ENCODE assay signal across 8 cellular contexts in the genomic region with DNA sequence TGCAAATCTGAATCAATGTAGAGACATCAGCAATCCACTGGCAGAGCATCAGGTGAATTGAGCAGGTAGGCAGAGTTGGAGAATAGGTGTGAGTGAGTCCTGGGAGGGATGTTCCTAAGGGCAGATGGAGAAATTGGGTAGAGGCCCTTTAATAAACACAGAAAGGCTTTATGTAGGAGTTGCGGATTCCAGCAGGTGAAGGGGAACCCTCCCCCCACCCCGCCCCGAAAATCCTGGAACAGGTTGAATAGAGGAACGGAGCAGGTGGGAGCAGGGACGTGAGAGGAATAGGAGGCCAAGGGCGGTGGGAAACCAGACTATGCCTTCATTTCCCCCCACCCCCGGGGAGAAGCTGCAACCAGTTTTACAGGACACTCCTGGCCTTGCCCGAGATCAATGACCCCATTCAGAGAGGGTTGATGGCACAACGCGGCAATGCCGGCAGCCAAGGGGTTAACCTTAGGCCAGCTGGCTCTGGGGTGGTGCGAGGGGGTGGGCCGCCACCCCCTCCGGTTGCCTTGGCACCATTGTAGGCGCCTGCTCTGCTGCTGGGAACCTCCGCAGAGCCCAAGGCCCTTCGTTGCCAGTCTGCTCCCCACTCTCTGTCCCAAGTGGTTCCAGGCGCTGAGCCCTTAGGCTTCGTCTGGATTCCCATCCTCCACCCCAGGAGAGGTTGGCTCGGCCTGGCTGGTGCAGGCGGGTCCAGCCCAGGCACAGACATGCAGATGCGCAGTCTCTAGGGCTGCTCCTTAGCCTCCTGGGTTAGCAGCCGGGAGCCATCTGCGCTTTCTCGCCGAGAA. TPM values are rescaled to one million over a fixed set of nuclear protein-coding genes. Genes with fewer than 3 reads are reported as not detected.
DNase-seq lines count a peak whose midpoint lies in the region; ATAC-seq and TF ChIP-seq lines count a peak whose summit lies in the region.

No MANE protein-coding gene starts in this region.

- peak; percentile 74 for DNase-seq in SW480 (ENCODE audit: low spot score)
- DNase-seq in occipital lobe (lab: John Stamatoyannopoulos, UW): peak; percentile 77
- DNase-seq in stimulated activated CD4-positive, alpha-beta T cell treated with anti-CD3 and anti-CD28 coated beads, Interleukin-2, amount 100 ng/mL, for 24 hours: no peak
- no peak for DNase-seq in NOMO-1 treated with dmso at 0.1 percent for 144 hours (lab: John Stamatoyannopoulos, UW; ENCODE audit: unreplicated experiment)

- ATAC-seq in gastroesophageal sphincter (peak; percentile 75), GM18861 (IDR thresholded peaks at IDR 0.05; ENCODE audit: unreplicated experiment) (no peak)

- H4K20me1 ChIP-seq in BLaER1: peaks cover 27% of the 10 kb centered on the region; the same call in 1 of the 2 replicates

- TF ChIP-seq EP300 in gastroesophageal sphincter (IDR thresholded peaks at IDR 0.05): no peak

- H3K9ac ChIP-seq in BLaER1 (no peak overlapping the region), HUES6 (ENCODE audit: low read length) (peak overlapping the region; percentile 35)

- TF ChIP-seq CTCF in gastroesophageal sphincter (IDR thresholded peaks at IDR 0.05): no peak

- peak overlapping the region; percentile 88 for H3K4me2 ChIP-seq in BLaER1

- H3K4me1 ChIP-seq in BLaER1 (peaks cover 15% of the 10 kb centered on the region), HUES6 (ENCODE audit: control insufficient read depth, insufficient read depth, low read length) (peaks cover 33% of the 10 kb centered on the region), gastroesophageal sphincter (peaks cover 0 to 23% (median 14%) of the 10 kb centered on the region in 3 donors)

- no peak for TF ChIP-seq POLR2A in gastroesophageal sphincter (IDR thresholded peaks at IDR 0.05)

- H3K9me3 ChIP-seq in BLaER1 (no peaks in the 10 kb centered on the region), HUES6 (ENCODE audit: control insufficient read depth, insufficient read depth, low read depth, low read length) (no peaks in the 10 kb centered on the region), gastroesophageal sphincter (no peaks in the 10 kb centered on the region)

- H3K27me3 ChIP-seq in BLaER1 (peaks cover 30% of the 10 kb centered on the region), HUES6 (ENCODE audit: control insufficient read depth, insufficient read depth, low read length) (peaks cover 14% of the 10 kb centered on the region; the same call in 1 of the 2 replicates), gastroesophageal sphincter (peaks cover 10% of the 10 kb centered on the region)

- no peak overlapping the region for H3K27ac ChIP-seq in BLaER1
- no peak overlapping the region for H3K27ac ChIP-seq in HUES6 (ENCODE audit: low read depth, low read length)
- H3K27ac ChIP-seq in gastroesophageal sphincter: peak overlapping the region in 3 of 4 donors; percentile 70 to 75 (median 72)

- WGBS in gastroesophageal sphincter (ENCODE audit: low coverage in 1 of 2), 2 donors: 8 to 17% methylated on average over 4 to 5 of the region's 26 CpGs

- H3K36me3 ChIP-seq in BLaER1 (no peaks in the 10 kb centered on the region), HUES6 (ENCODE audit: control insufficient read depth, insufficient read depth, low read length) (no peaks in the 10 kb centered on the region), gastroesophageal sphincter (no peaks in the 10 kb centered on the region)

- H3K4me3 ChIP-seq in BLaER1: peak overlapping the region; percentile 61
- H3K4me3 ChIP-seq in HUES6 (ENCODE audit: low read depth, low read length): peak overlapping the region; percentile 76
- H3K4me3 ChIP-seq in gastroesophageal sphincter: peak overlapping the region; percentile 17 to 57

RNA-seq across cellular contexts. Expression of a gene that starts 0.8 kb away (rescaled TPM):
- 1 to 10 TPM in 1 of 4 donors, under 1 TPM in 2, not detected in 1; 0.54 to 1.5 (median 0.69) TPM for total RNA-seq in gastroesophageal sphincter
- total RNA-seq in occipital lobe: 79.1 TPM

RNA-seq across cellular contexts. Expression of a gene that starts 17.0 kb away (rescaled TPM):
- total RNA-seq in gastroesophageal sphincter (10 to 100 TPM; 36.2 to 61.8 (median 49.2) TPM), occipital lobe (22.5 TPM)

RNA-seq across cellular contexts. Expression of a gene that starts 37.5 kb away (rescaled TPM):
- total RNA-seq in gastroesophageal sphincter (100 to 1,000 TPM; 108 to 237 (median 182) TPM), occipital lobe (32.3 TPM)

RNA-seq across cellular contexts. Expression of a gene that starts 39.7 kb away (rescaled TPM):
- total RNA-seq in gastroesophageal sphincter (under 1 TPM in 3 of 4 donors, not detected in 1; 0.08 to 0.54 (median 0.45) TPM), occipital lobe (5.8 TPM)

RNA-seq across cellular contexts. Expression of a gene that starts 56.1 kb away (rescaled TPM):
- total RNA-seq in gastroesophageal sphincter (1 to 10 TPM in 2 of 4 donors, under 1 TPM in 1, not detected in 1; 0.50 to 3.0 (median 2.3) TPM), occipital lobe (60.8 TPM)

Comparison
In these comparisons a context has a peak if more than half of its experiments do, and no peak if none do; other contexts are left out.
1. H3K27ac ChIP-seq: peak in gastroesophageal sphincter (3 of 4); none in BLaER1 (single experiment) and HUES6 (single experiment).
2. DNase-seq: peak in SW480 (single experiment) and occipital lobe (single experiment); none in stimulated activated CD4-positive, alpha-beta T cell treated with anti-CD3 and anti-CD28 coated beads, Interleukin-2, amount 100 ng/mL, for 24 hours (0 of 2) and NOMO-1 treated with dmso at 0.1 percent for 144 hours (single experiment).
3. RNA of a gene that starts 0.8 kb away (total RNA-seq): 79.1 TPM in occipital lobe (single experiment); 0.54 to 1.5 TPM in gastroesophageal sphincter; every median in the first group is over 10 times any median in the second.
4. Peak in every context shown above with its lines, with median percentiles within 50 percentile points of each other: H3K4me3 ChIP-seq.